Comparison of ENCODE assay signal across 8 cellular contexts in genomic region chr1:150515328-150516049, GRCh38. TPM values are rescaled to one million over a fixed set of nuclear protein-coding genes. Genes with fewer than 3 reads are reported as not detected.
A peak's percentile ranks its signal among the peaks of the same experiment; 100 is the strongest.
DNase-seq lines count a peak whose midpoint lies in the region; ATAC-seq and TF ChIP-seq lines count a peak whose summit lies in the region.

FALEC (plus strand) TSS chr1:150515752.

- ATAC-seq in GM18909 (IDR thresholded peaks at IDR 0.05; ENCODE audit: poor library complexity, unreplicated experiment) = peak; percentile 92
- ATAC-seq in HG03175 (IDR thresholded peaks at IDR 0.05; ENCODE audit: unreplicated experiment) = peak; percentile 97
- ATAC-seq in activated B cell treated with CpG ODN at 0.5 μM for 24 hours (ENCODE audit: low read depth) = peak; percentile 98

- no peaks in the 10 kb centered on the region for H3K27me3 Mint-ChIP-seq in activated B cell treated with CpG ODN at 0.5 μM for 24 hours

- no peaks in the 10 kb centered on the region for H3K9me3 Mint-ChIP-seq in activated B cell treated with CpG ODN at 0.5 μM for 24 hours

- H3K4me1 Mint-ChIP-seq in activated B cell treated with CpG ODN at 0.5 μM for 24 hours = peaks cover 27% of the 10 kb centered on the region

- no peak for TF ChIP-seq CTCF in activated B cell treated with CpG ODN at 0.5 μM for 24 hours (IDR thresholded peaks at IDR 0.05)

- intact Hi-C loops in activated B cell treated with CpG ODN at 0.5 μM for 24 hours (cut with micrococcal nuclease) = loop anchor here (1.0 to 5.0 kb wide), 4 partner anchors 17 to 258 kb away; partner anchors contain the start of genes CA14 and TARS2

- DNase-seq in AG08396 (ENCODE audit: low spot score) (peak; percentile 98), NCI-H226 (peak; percentile 95), activated B cell treated with CpG ODN at 0.5 μM for 24 hours (peak; percentile 93), islet precursor cell (peak; percentile 99)
- DNase-seq in central memory CD4-positive, alpha-beta T cell = peak; percentile 88
- DNase-seq in stimulated activated CD4-positive, alpha-beta T cell treated with anti-CD3 and anti-CD28 coated beads, Interleukin-12 subunit alpha, Interleukin-12 subunit beta, amount 100 ng/mL, for 4 hours = peak; percentile 89

- peak within 1 kb of the TSS; percentile 83 for H3K27ac Mint-ChIP-seq in activated B cell treated with CpG ODN at 0.5 μM for 24 hours

- POLR2A ChIA-PET in activated B cell treated with CpG ODN at 0.5 μM for 24 hours (lab: Charles Lee) = interaction anchor here (0.5 to 4.2 kb wide), 15 partner anchors 14 to 731 kb away, joined by 3 to 41 read pairs (median 5); partner anchors contain the start of genes APH1A, ENSA, MCL1 and TARS2

- no peaks in the 10 kb centered on the region for H3K36me3 Mint-ChIP-seq in activated B cell treated with CpG ODN at 0.5 μM for 24 hours (ENCODE audit: low read depth)

- CTCF ChIA-PET in activated B cell treated with CpG ODN at 0.5 μM for 24 hours (lab: Charles Lee) = interaction anchor here (1.1 to 2.0 kb wide), 4 partner anchors 28 to 50 kb away, joined by 3 to 8 read pairs (median 4); partner anchors contain the start of gene TARS2

- H3K4me3 Mint-ChIP-seq in activated B cell treated with CpG ODN at 0.5 μM for 24 hours = peak within 1 kb of the TSS; percentile 95

RNA-seq across cellular contexts. Expression of gene FALEC, which starts in this region (rescaled TPM):
- 1.1 TPM in 1 of 2 replicates, not detected in the other for total RNA-seq in activated B cell treated with CpG ODN at 0.5 μM for 24 hours

Comparison
In these comparisons a context has a peak if more than half of its experiments do, and no peak if none do; other contexts are left out.
1. Peak in every context shown above with its lines: DNase-seq and ATAC-seq.